In the genomic region with DNA sequence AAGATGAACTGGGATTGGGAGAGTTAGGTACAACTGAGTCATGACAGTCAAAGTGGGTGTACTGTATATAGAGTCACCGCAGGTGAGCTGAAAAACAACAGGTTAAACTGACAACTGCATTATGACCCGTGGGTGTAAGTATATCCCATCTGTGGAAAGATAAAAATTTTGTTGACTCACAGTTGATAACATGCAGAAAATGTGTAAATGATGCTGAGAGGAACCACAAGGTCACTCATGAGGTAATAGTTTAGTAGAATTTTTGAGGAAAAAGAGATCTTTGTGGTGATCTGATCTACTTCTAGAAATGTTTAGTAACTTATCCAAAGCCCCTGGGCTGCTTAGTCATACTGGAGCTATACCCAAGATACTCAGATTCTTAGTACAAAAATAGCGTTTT, we compare ENCODE assay signal across 23 cellular contexts. TPM values are rescaled to one million over a fixed set of nuclear protein-coding genes. Genes with fewer than 3 reads are reported as not detected.
DNase-seq lines count a peak whose midpoint lies in the region; ATAC-seq, FAIRE-seq and TF ChIP-seq lines count a peak whose summit lies in the region.
"Had no signal": no experiment of that assay in that cellular context is flagged by ENCODE, and none has a peak within 500 bp of the region (broad histone marks: within the 10 kb centered on the region; RNA-seq: fewer than 3 reads in every experiment).

No MANE protein-coding gene starts in this region.

- H4K20me1 ChIP-seq in K562 (replicated peaks; ENCODE audit: control insufficient read depth, insufficient read depth, low read length), result no peaks in the 10 kb centered on the region

- H3K4me2 ChIP-seq in K562 (ENCODE audit: insufficient read depth, low read length), result no peak overlapping the region

- H3K4me1 ChIP-seq in K562 (replicated peaks in 1 of 2; ENCODE audit: control insufficient read depth in 2 of 2, insufficient read depth in 2 of 2, low read length in 2 of 2) (peaks cover 0 to 7% of the 10 kb centered on the region in 2 experiments; a peak in 3 of 5 replicates), psoas muscle (no peaks in the 10 kb centered on the region), endodermal cell (ENCODE audit: control insufficient read depth, insufficient read depth, low read length) (no peaks in the 10 kb centered on the region)
- H3K4me1 ChIP-seq: Peyer's patch had no signal

- H3K4me3 Mint-ChIP-seq in activated T-cell treated with anti-CD3 and anti-CD28 coated beads, Interleukin-2, amount 50 U/mL, for 4 hours, result no peak overlapping the region
- H3K4me3 Mint-ChIP-seq in activated T-cell treated with anti-CD3 and anti-CD28 coated beads, Interleukin-2, amount 50 U/mL, for 24 hours, result no peak overlapping the region
- no peak overlapping the region for H3K4me3 Mint-ChIP-seq in endodermal cell
- H3K4me3 Mint-ChIP-seq: CD4-positive, CD25-positive, alpha-beta regulatory T cell had no signal

- in situ Hi-C loops in K562 (cut with MboI), result no loop called here

- H3K27me3 ChIP-seq in K562 (ENCODE audit: control insufficient read depth in 2 of 2, insufficient read depth in 2 of 2, low read length in 2 of 2) (peaks cover 0 to 16% of the 10 kb centered on the region in 2 experiments; a peak in 2 of 5 replicates), psoas muscle (ENCODE audit: insufficient read depth in 3 of 3, low read length in 2 of 3) (no peaks in the 10 kb centered on the region), endodermal cell (ENCODE audit: control insufficient read depth, insufficient read depth, low read length, poor library complexity, severe bottlenecking) (no peaks in the 10 kb centered on the region)
- H3K27me3 ChIP-seq: Peyer's patch had no signal

- no peak for TF ChIP-seq POLR2A in K562 (conservative IDR thresholded peaks at IDR 0.05)

- H3K9me3 ChIP-seq in K562 (replicated peaks; ENCODE audit: control insufficient read depth, insufficient read depth, low read depth, low read length) (no peaks in the 10 kb centered on the region), psoas muscle (no peaks in the 10 kb centered on the region), endodermal cell (ENCODE audit: control insufficient read depth, low read length) (no peaks in the 10 kb centered on the region)
- H3K9me3 ChIP-seq: Peyer's patch had no signal

- no peak overlapping the region for H3K9ac ChIP-seq in K562 (ENCODE audit: insufficient read depth in 1 of 2, low read depth in 2 of 2, low read length in 2 of 2)
- H3K9ac ChIP-seq in endodermal cell (ENCODE audit: extremely low read depth, low read length, poor library complexity, severe bottlenecking), result no peak overlapping the region

- FAIRE-seq in K562 (lab: Jason Lieb, UNC), result no peak
- FAIRE-seq: A204.1, H54 had no signal

- no peaks in the 10 kb centered on the region for H3K9me1 ChIP-seq in K562 (ENCODE audit: control insufficient read depth, insufficient read depth, low read length)

- H3K79me2 ChIP-seq in K562 (ENCODE audit: control insufficient read depth, insufficient read depth, low read length), result no peaks in the 10 kb centered on the region

- H2AFZ ChIP-seq in K562 (ENCODE audit: low read depth, low read length), result no peak overlapping the region

- CTCF ChIA-PET in K562 (lab: Yijun Ruan, JAX; ENCODE audit: low intra/inter-chr PET ratio), result no interaction called here

- WGBS in K562 (ENCODE audit: insufficient coverage, low coverage, missing lambda C conversion rate), result 0% methylated on average over 3 of the region's 3 CpGs
- WGBS in psoas muscle, 3 donors, result 65 to 82% (median 71%) methylated on average over 3 of the region's 3 CpGs
- 69 to 74% methylated on average over 3 of the region's 3 CpGs for WGBS in endodermal cell (ENCODE audit: insufficient coverage in 1 of 2, insufficient read length in 1 of 2), 2 experiments

- ATAC-seq in activated T-cell treated with anti-CD3 and anti-CD28 coated beads, Interleukin-2, amount 50 U/mL, for 4 hours, result peak; percentile 18 to 40
- no peak for ATAC-seq in K562
- no peak for ATAC-seq in psoas muscle
- no peak for ATAC-seq in GM21737 (IDR thresholded peaks at IDR 0.05; ENCODE audit: unreplicated experiment)
- ATAC-seq: SK-N-SH treated with all-trans-retinoic acid at 6 μM for 48 hours had no signal

- TF ChIP-seq CTCF in K562 (IDR thresholded peaks at IDR 0.05 in 2 of 3, conservative IDR thresholded peaks at IDR 0.05 in 1 of 3; ENCODE audit: insufficient read depth in 2 of 3, low read depth in 1 of 3, low read length in 3 of 3), result no peak
- TF ChIP-seq CTCF in psoas muscle (IDR thresholded peaks at IDR 0.05), result no peak
- TF ChIP-seq CTCF in endodermal cell (conservative IDR thresholded peaks at IDR 0.05), result no peak

- no peak for DNase-seq in activated T-cell treated with anti-CD3 and anti-CD28 coated beads, Interleukin-2, amount 50 U/mL, for 4 hours
- no peak for DNase-seq in activated T-cell treated with anti-CD3 and anti-CD28 coated beads, Interleukin-2, amount 50 U/mL, for 24 hours
- peak; percentile 78 for DNase-seq in NCI-H226
- no peak for DNase-seq in K562 (ENCODE audit: extremely low read depth in 1 of 4, low spot score in 3 of 4)
- DNase-seq in psoas muscle, result no peak
- no peak for DNase-seq in endodermal cell
- DNase-seq in DMS79 (lab: John Stamatoyannopoulos, UW), result no peak
- DNase-seq: AML-193; Calu3; CD4-positive, CD25-positive, alpha-beta regulatory T cell; DND-41; KG1; NCI-H1930; NCI-H2171; NCI-H774; Peyer's patch; SHP77 had no signal

- TF ChIP-seq EP300 in K562 (IDR thresholded peaks at IDR 0.05; ENCODE audit: low read length), result no peak

- H3K27ac ChIP-seq in K562 (ENCODE audit: extremely low read depth, low read depth, low read length), result no peak overlapping the region
- H3K27ac ChIP-seq in psoas muscle, result no peak overlapping the region
- no peak overlapping the region for H3K27ac ChIP-seq in endodermal cell (ENCODE audit: low read depth, low read length)
- H3K27ac ChIP-seq: Peyer's patch had no signal

- intact Hi-C loops in K562 (cut with micrococcal nuclease) (no loop called here), psoas muscle (cut with DNase I) (no loop called here)

- H3K36me3 ChIP-seq in K562 (ENCODE audit: control insufficient read depth, insufficient read depth, low read length), result no peaks in the 10 kb centered on the region
- H3K36me3 ChIP-seq in psoas muscle (ENCODE audit: insufficient read depth in 1 of 2, low read depth in 1 of 2), result no peaks in the 10 kb centered on the region
- H3K36me3 ChIP-seq in endodermal cell (ENCODE audit: control insufficient read depth, insufficient read depth, low read length), result no peaks in the 10 kb centered on the region
- H3K36me3 ChIP-seq: Peyer's patch had no signal

- no peaks in the 10 kb centered on the region for H3K36me3 Mint-ChIP-seq in activated T-cell treated with anti-CD3 and anti-CD28 coated beads, Interleukin-2, amount 50 U/mL, for 4 hours (ENCODE audit: insufficient read depth)
- H3K36me3 Mint-ChIP-seq in activated T-cell treated with anti-CD3 and anti-CD28 coated beads, Interleukin-2, amount 50 U/mL, for 24 hours (ENCODE audit: low read depth), result no peaks in the 10 kb centered on the region
- no peaks in the 10 kb centered on the region for H3K36me3 Mint-ChIP-seq in endodermal cell (ENCODE audit: low read depth)
- H3K36me3 Mint-ChIP-seq: CD4-positive, CD25-positive, alpha-beta regulatory T cell had no signal

- no peaks in the 10 kb centered on the region for H3K4me1 Mint-ChIP-seq in activated T-cell treated with anti-CD3 and anti-CD28 coated beads, Interleukin-2, amount 50 U/mL, for 4 hours (ENCODE audit: low read depth)
- H3K4me1 Mint-ChIP-seq in activated T-cell treated with anti-CD3 and anti-CD28 coated beads, Interleukin-2, amount 50 U/mL, for 24 hours (ENCODE audit: low read depth), result peaks cover 5% of the 10 kb centered on the region
- H3K4me1 Mint-ChIP-seq in endodermal cell, result no peaks in the 10 kb centered on the region
- H3K4me1 Mint-ChIP-seq: CD4-positive, CD25-positive, alpha-beta regulatory T cell had no signal

- H3K27ac Mint-ChIP-seq in activated T-cell treated with anti-CD3 and anti-CD28 coated beads, Interleukin-2, amount 50 U/mL, for 24 hours, result no peak overlapping the region
- no peak overlapping the region for H3K27ac Mint-ChIP-seq in endodermal cell
- H3K27ac Mint-ChIP-seq: CD4-positive, CD25-positive, alpha-beta regulatory T cell had no signal

- H3K4me3 ChIP-seq in K562 (no peak overlapping the region), psoas muscle (no peak overlapping the region), endodermal cell (ENCODE audit: low read length) (no peak overlapping the region)
- H3K4me3 ChIP-seq: Peyer's patch had no signal

- POLR2A ChIA-PET in K562 (lab: Yijun Ruan, JAX), result interaction anchor here (1.6 kb wide), 1 partner anchor 10 kb away, joined by 4 read pairs; no protein-coding TSS in a partner anchor

- BruUV-seq in K562 (replicated peaks; lab: Mats Ljungman, UMichigan), result no TSS peak

- no peaks in the 10 kb centered on the region for H3K9me3 Mint-ChIP-seq in activated T-cell treated with anti-CD3 and anti-CD28 coated beads, Interleukin-2, amount 50 U/mL, for 4 hours
- H3K9me3 Mint-ChIP-seq in activated T-cell treated with anti-CD3 and anti-CD28 coated beads, Interleukin-2, amount 50 U/mL, for 24 hours, result no peaks in the 10 kb centered on the region
- H3K9me3 Mint-ChIP-seq in endodermal cell, result no peaks in the 10 kb centered on the region

- peaks cover 6% of the 10 kb centered on the region for H3K27me3 Mint-ChIP-seq in activated T-cell treated with anti-CD3 and anti-CD28 coated beads, Interleukin-2, amount 50 U/mL, for 4 hours (ENCODE audit: low read depth)
- H3K27me3 Mint-ChIP-seq in activated T-cell treated with anti-CD3 and anti-CD28 coated beads, Interleukin-2, amount 50 U/mL, for 24 hours, result peaks cover 21% of the 10 kb centered on the region
- no peaks in the 10 kb centered on the region for H3K27me3 Mint-ChIP-seq in endodermal cell (ENCODE audit: insufficient read depth)

- TF ChIP-seq RAD21 in K562 (CRISPR knock-in tag; conservative IDR thresholded peaks at IDR 0.05 in 1 of 2, IDR thresholded peaks at IDR 0.05 in 1 of 2), result no peak

RNA-seq across cellular contexts. Expression of gene OR2C3, which starts 0.8 kb away (rescaled TPM):
- not detected for total RNA-seq in activated T-cell treated with anti-CD3 and anti-CD28 coated beads, Interleukin-2, amount 50 U/mL, for 4 hours
- total RNA-seq in K562 (2011; cell fraction: chromatin; rRNA removed; ENCODE audit: low replicate concordance), result 0.25 TPM in 1 of 2 replicates, not detected in the other
- under 0.01 TPM in 1 of 2 replicates, not detected in the other for total RNA-seq in K562 (2011; cell fraction: nucleolus; rRNA removed)
- total RNA-seq in K562 (2011; cell fraction: nucleoplasm; rRNA removed), result 0.07 and 0.15 TPM in 2 replicates
- 0.04 TPM in 1 of 2 replicates, not detected in the other for total RNA-seq in K562 (2014; rRNA removed)
- total RNA-seq in K562 (2014; rRNA removed; fragmentation: Illumina TruSeq; extraction: Trizol), result not detected in 2 replicates
- 0.04 TPM in 2 replicates for total RNA-seq in K562 (2015; rRNA removed; fragmentation: Illumina TruSeq; extraction: Trizol)
- 0.02 TPM in 1 of 2 replicates, not detected in the other for total RNA-seq in K562 (2021)
- polyA plus RNA-seq in K562 (2011; rRNA removed), result 0.01 and 0.03 TPM in 2 replicates
- under 0.01 and 0.01 TPM in 2 replicates for polyA plus RNA-seq in K562 (2011; cell fraction: cytosol; rRNA removed)
- 0.03 and 0.06 TPM in 2 replicates for polyA plus RNA-seq in K562 (2011; cell fraction: nucleus; rRNA removed)
- 0.05 and 0.11 TPM in 2 replicates for polyA plus RNA-seq in K562 (2012)
- 0.03 TPM in 1 of 2 replicates, not detected in the other for polyA plus RNA-seq in K562 (2014; fragmentation: Illumina TruSeq; extraction: Trizol)
- polyA plus RNA-seq in K562 (2014; fragmentation: Nextera tagmentation; extraction: Ambion mirVana), result under 1 TPM in 1 of 2 experiments, not detected in 1; under 0.01 TPM
- 0.05 TPM in 1 of 2 replicates, not detected in the other for polyA plus RNA-seq in K562 (2014; rRNA removed)
- polyA minus RNA-seq in K562 (2011; rRNA and poly(A)+ RNA removed), result 0.04 and 0.06 TPM in 2 replicates
- polyA minus RNA-seq in K562 (2011; cell fraction: cytosol; rRNA and poly(A)+ RNA removed), result not detected in 2 replicates
- polyA minus RNA-seq in K562 (2011; cell fraction: nucleus; rRNA and poly(A)+ RNA removed), result 0.11 TPM in 1 of 2 replicates, not detected in the other
- total RNA-seq in psoas muscle, result not detected
- under 1 TPM in 2 of 3 donors, not detected in 1; 0.01 TPM for polyA plus RNA-seq in psoas muscle
- not detected for total RNA-seq in endodermal cell
- polyA plus RNA-seq in endodermal cell (2013, experiment 1 of 2), result not detected
- not detected for polyA plus RNA-seq in endodermal cell (2013, experiment 2 of 2)
- total RNA-seq: Calu3; CD4-positive, CD25-positive, alpha-beta regulatory T cell; MCF 10A; NCI-H460; Peyer's patch had no signal
- polyA plus RNA-seq: CD4-positive, CD25-positive, alpha-beta regulatory T cell had no signal

RNA-seq across cellular contexts. Expression of gene GCSAML, which starts 13.5 kb away (rescaled TPM):
- total RNA-seq in activated T-cell treated with anti-CD3 and anti-CD28 coated beads, Interleukin-2, amount 50 U/mL, for 4 hours, result 1 to 10 TPM in 1 of 3 donors, under 1 TPM in 2; 0.05 to 2.4 (median 0.37) TPM
- total RNA-seq in K562 (2011; cell fraction: chromatin; rRNA removed; ENCODE audit: low replicate concordance), result not detected in 2 replicates
- not detected in 2 replicates for total RNA-seq in K562 (2011; cell fraction: nucleolus; rRNA removed)
- not detected in 2 replicates for total RNA-seq in K562 (2011; cell fraction: nucleoplasm; rRNA removed)
- total RNA-seq in K562 (2014; rRNA removed) (not detected in 2 replicates), K562 (2014; rRNA removed; fragmentation: Illumina TruSeq; extraction: Trizol) (not detected in 2 replicates), K562 (2015; rRNA removed; fragmentation: Illumina TruSeq; extraction: Trizol) (not detected in 2 replicates), K562 (2021) (not detected in 2 replicates), psoas muscle (under 1 TPM in 3 of 4 donors, not detected in 1; 0.19 to 0.36 (median 0.23) TPM), endodermal cell (not detected)
- polyA plus RNA-seq in K562 (2011; rRNA removed) (0.01 TPM in 1 of 2 replicates, not detected in the other), K562 (2014; fragmentation: Illumina TruSeq; extraction: Trizol) (not detected in 2 replicates), K562 (2014; fragmentation: Nextera tagmentation; extraction: Ambion mirVana) (not detected), K562 (2014; rRNA removed) (not detected in 2 replicates), psoas muscle (under 1 TPM in 1 of 3 donors, not detected in 2; 0.01 TPM)
- polyA plus RNA-seq in K562 (2011; cell fraction: cytosol; rRNA removed), result not detected in 2 replicates
- polyA plus RNA-seq in K562 (2011; cell fraction: nucleus; rRNA removed), result not detected in 2 replicates
- 0.21 TPM in 1 of 2 replicates, not detected in the other for polyA plus RNA-seq in K562 (2012)
- polyA minus RNA-seq in K562 (2011; rRNA and poly(A)+ RNA removed), result not detected in 2 replicates
- not detected in 2 replicates for polyA minus RNA-seq in K562 (2011; cell fraction: cytosol; rRNA and poly(A)+ RNA removed)
- not detected in 2 replicates for polyA minus RNA-seq in K562 (2011; cell fraction: nucleus; rRNA and poly(A)+ RNA removed)
- not detected for polyA plus RNA-seq in endodermal cell (2013, experiment 1 of 2)
- not detected for polyA plus RNA-seq in endodermal cell (2013, experiment 2 of 2)
- total RNA-seq: Calu3, MCF 10A, NCI-H460 had no signal
- polyA plus RNA-seq: CD4-positive, CD25-positive, alpha-beta regulatory T cell had no signal

RNA-seq across cellular contexts. Expression of gene OR2G2, which starts 52.8 kb away (rescaled TPM):
- total RNA-seq in activated T-cell treated with anti-CD3 and anti-CD28 coated beads, Interleukin-2, amount 50 U/mL, for 4 hours, result not detected
- total RNA-seq in K562 (2011; cell fraction: chromatin; rRNA removed; ENCODE audit: low replicate concordance), result not detected in 2 replicates
- not detected in 2 replicates for total RNA-seq in K562 (2011; cell fraction: nucleolus; rRNA removed)
- total RNA-seq in K562 (2011; cell fraction: nucleoplasm; rRNA removed), result not detected in 2 replicates
- not detected in 2 replicates for total RNA-seq in K562 (2014; rRNA removed)
- total RNA-seq in K562 (2014; rRNA removed; fragmentation: Illumina TruSeq; extraction: Trizol), result not detected in 2 replicates
- not detected in 2 replicates for total RNA-seq in K562 (2015; rRNA removed; fragmentation: Illumina TruSeq; extraction: Trizol)
- not detected in 2 replicates for total RNA-seq in K562 (2021)
- polyA plus RNA-seq in K562 (2011; rRNA removed), result not detected in 2 replicates
- polyA plus RNA-seq in K562 (2011; cell fraction: cytosol; rRNA removed), result not detected in 2 replicates
- not detected in 2 replicates for polyA plus RNA-seq in K562 (2011; cell fraction: nucleus; rRNA removed)
- not detected in 2 replicates for polyA plus RNA-seq in K562 (2012)
- not detected in 2 replicates for polyA plus RNA-seq in K562 (2014; fragmentation: Illumina TruSeq; extraction: Trizol)
- polyA plus RNA-seq in K562 (2014; fragmentation: Nextera tagmentation; extraction: Ambion mirVana), result not detected
- not detected in 2 replicates for polyA plus RNA-seq in K562 (2014; rRNA removed)
- polyA minus RNA-seq in K562 (2011; rRNA and poly(A)+ RNA removed), result not detected in 2 replicates
- not detected in 2 replicates for polyA minus RNA-seq in K562 (2011; cell fraction: cytosol; rRNA and poly(A)+ RNA removed)
- polyA minus RNA-seq in K562 (2011; cell fraction: nucleus; rRNA and poly(A)+ RNA removed), result not detected in 2 replicates
- not detected for total RNA-seq in psoas muscle
- polyA plus RNA-seq in psoas muscle, result not detected
- total RNA-seq in endodermal cell, result not detected
- polyA plus RNA-seq in endodermal cell (2013, experiment 1 of 2), result not detected
- not detected for polyA plus RNA-seq in endodermal cell (2013, experiment 2 of 2)
- total RNA-seq: Calu3; CD4-positive, CD25-positive, alpha-beta regulatory T cell; MCF 10A; NCI-H460; Peyer's patch had no signal
- polyA plus RNA-seq: CD4-positive, CD25-positive, alpha-beta regulatory T cell had no signal

Comparison
In these comparisons a context has a peak if more than half of its experiments do, and no peak if none do; other contexts are left out.
1. ATAC-seq: peak in activated T-cell treated with anti-CD3 and anti-CD28 coated beads, Interleukin-2, amount 50 U/mL, for 4 hours (2 of 2); none in K562 (single experiment), psoas muscle (0 of 4) and GM21737 (single experiment).